Comparison of ENCODE assay signal across 8 cellular contexts in the genomic region with DNA sequence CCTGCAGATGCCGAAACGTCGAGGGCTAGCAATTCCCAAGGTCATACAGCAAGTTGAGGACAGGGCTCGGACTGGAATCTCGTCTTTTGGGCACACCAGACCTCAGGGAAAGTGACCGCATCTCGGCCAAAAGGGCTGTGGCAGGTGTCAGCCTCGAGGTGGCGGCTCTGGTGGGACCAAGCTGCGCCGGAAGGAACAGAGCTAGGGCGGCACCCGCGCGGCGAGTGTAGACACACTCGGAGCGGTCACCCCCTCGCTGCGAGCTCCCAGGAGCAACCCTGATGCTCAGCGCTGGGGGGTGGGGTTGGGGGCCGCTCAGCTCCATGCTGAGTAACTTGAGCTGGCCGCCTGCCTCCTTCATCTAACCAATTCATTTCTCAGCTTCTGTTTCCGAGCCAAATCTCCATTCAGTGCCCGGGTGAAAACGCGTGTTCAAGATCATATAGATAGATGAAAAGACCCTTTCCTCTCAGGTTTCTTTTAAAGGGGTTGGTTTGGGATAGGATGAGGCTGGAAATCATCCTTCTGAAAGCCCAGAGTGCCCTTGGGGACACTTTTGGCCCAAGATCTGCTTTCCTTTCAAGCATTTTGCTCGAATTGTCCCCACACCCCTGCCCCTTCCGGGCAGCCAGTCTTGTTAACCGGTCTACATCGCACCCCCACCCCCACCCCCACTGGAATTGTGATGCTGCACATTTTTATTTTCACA. TPM values are rescaled to one million over a fixed set of nuclear protein-coding genes. Genes with fewer than 3 reads are reported as not detected.
DNase-seq lines count a peak whose midpoint lies in the region; ATAC-seq and TF ChIP-seq lines count a peak whose summit lies in the region.

No MANE protein-coding gene starts in this region.

- ATAC-seq in right cardiac atrium, result peak in 1 of 2 donors; percentile 12
- 0 out of 2 replicates have a peak, but pooled peaks have one; percentile 3 for ATAC-seq in Panc1
- peak; percentile 41 for ATAC-seq in esophagus mucosa

- H3K4me1 ChIP-seq in right cardiac atrium (ENCODE audit: control insufficient read depth, insufficient read depth, low read length) (peaks cover 6% of the 10 kb centered on the region), Panc1 (ENCODE audit: control insufficient read depth, insufficient read depth, low read length) (peaks cover 9% of the 10 kb centered on the region), prostate gland (replicated peaks) (peaks cover 7% of the 10 kb centered on the region)

- WGBS in right cardiac atrium, result 6% methylated on average over 31 of the region's 31 CpGs
- 37% methylated on average over 31 of the region's 31 CpGs for WGBS in prostate gland

- H3K27me3 ChIP-seq in right cardiac atrium (ENCODE audit: control insufficient read depth, insufficient read depth) (no peaks in the 10 kb centered on the region), Panc1 (ENCODE audit: control insufficient read depth, insufficient read depth, low read length) (peaks cover 6% of the 10 kb centered on the region), prostate gland (replicated peaks; ENCODE audit: insufficient read depth) (peaks cover 32% of the 10 kb centered on the region)

- TF ChIP-seq POLR2A in prostate gland (IDR thresholded peaks at IDR 0.05), result no peak

- POLR2A ChIA-PET in Panc1 (lab: Charles Lee) (no interaction called here), HEK293T (lab: Yijun Ruan, JAX) (interaction anchor here (0.8 to 4.2 kb wide), 4 partner anchors 19 to 240 kb away, joined by 3 to 53 read pairs (median 6); a partner anchor contains a TSS)

- no peaks in the 10 kb centered on the region for H3K36me3 ChIP-seq in Panc1 (ENCODE audit: control insufficient read depth, insufficient read depth, low read length)
- no peaks in the 10 kb centered on the region for H3K36me3 ChIP-seq in prostate gland

- H3K27ac ChIP-seq in right cardiac atrium (ENCODE audit: low read length), result no peak overlapping the region
- no peak overlapping the region for H3K27ac ChIP-seq in Panc1 (ENCODE audit: low read length)
- no peak overlapping the region for H3K27ac ChIP-seq in prostate gland

- TF ChIP-seq CTCF in Panc1 (IDR thresholded peaks at IDR 0.05) (no peak), prostate gland (IDR thresholded peaks at IDR 0.05) (no peak)

- H3K4me3 ChIP-seq in right cardiac atrium (ENCODE audit: low read length) (peak overlapping the region; percentile 48), Panc1 (ENCODE audit: low read depth in 2 of 2, low read length in 2 of 2) (no peak overlapping the region; a peak in 1 of 4 replicates), prostate gland (no peak overlapping the region)

- peak in 2 of 3 donors; percentile 60 to 64 for DNase-seq in right cardiac atrium
- no peak for DNase-seq in cardiac septum (ENCODE audit: low spot score)
- DNase-seq in Panc1 (ENCODE audit: low read depth, low spot score), result no peak
- peak; percentile 11 for DNase-seq in stimulated activated CD8-positive, alpha-beta memory T cell treated with anti-CD3 and anti-CD28 coated beads, Interleukin-12 subunit alpha, Interleukin-12 subunit beta, amount 100 ng/mL, for 24 hours (ENCODE audit: extremely low read depth)
- no peak for DNase-seq in prostate gland (ENCODE audit: low spot score)
- no peak for DNase-seq in HEK293T (ENCODE audit: extremely low spot score)
- no peak for DNase-seq in stimulated activated naive CD4-positive, alpha-beta T cell treated with Interleukin-2 at 50 U/mL for 16 hours (lab: John Stamatoyannopoulos, UW)

- no TSS peak for BruUV-seq in Panc1 (replicated peaks; lab: Mats Ljungman, UMichigan)

- H3K9me3 ChIP-seq in right cardiac atrium (ENCODE audit: control insufficient read depth, low read length) (no peaks in the 10 kb centered on the region), Panc1 (ENCODE audit: control insufficient read depth, insufficient read depth, low read depth, low read length) (no peaks in the 10 kb centered on the region), prostate gland (no peaks in the 10 kb centered on the region)

- intact Hi-C loops in right cardiac atrium (cut with DNase I), result loop anchor here in 1 of 4 donors (5.0 kb wide), 1 partner anchor 67 kb away; no protein-coding TSS in a partner anchor
- intact Hi-C loops in cardiac septum (cut with DNase I), result no loop called here
- intact Hi-C loops in Panc1 (cut with micrococcal nuclease; ENCODE audit: unreplicated experiment), result loop anchor here (10.0 kb wide), 1 partner anchor 65 kb away; no protein-coding TSS in a partner anchor
- intact Hi-C loops in prostate gland (cut with DNase I), result no loop called here

- in situ Hi-C loops in Panc1 (cut with HindIII; ENCODE audit: low pct_unique_long_range_greater_than_20kb, low sequenced_read_pairs), result no loop called here

- CTCF ChIA-PET in Panc1 (lab: Charles Lee) (no interaction called here), HEK293T (lab: Yijun Ruan, JAX) (interaction anchor here (0.7 to 0.9 kb wide), 3 partner anchors 15 to 22 kb away, joined by 3 to 4 read pairs (median 3); no protein-coding TSS in a partner anchor)

TF ChIP-seq in HEK293T, 16 proteins besides CTCF, POLR2A, EP300 and RAD21:
- TF ChIP-seq L3MBTL2 (conservative IDR thresholded peaks at IDR 0.05), result no peak
- no peak for TF ChIP-seq HDGF (IDR thresholded peaks at IDR 0.05; ENCODE audit: borderline replicate concordance)
- no peak for TF ChIP-seq ZNF384 (IDR thresholded peaks at IDR 0.05)
- TF ChIP-seq TARDBP (IDR thresholded peaks at IDR 0.05), result no peak
- TF ChIP-seq FOXM1 (IDR thresholded peaks at IDR 0.05; ENCODE audit: borderline replicate concordance), result no peak
- TF ChIP-seq FOXK2 (IDR thresholded peaks at IDR 0.05), result no peak
- TF ChIP-seq ELF4 (IDR thresholded peaks at IDR 0.05), result no peak
- no peak for TF ChIP-seq SP1 (IDR thresholded peaks at IDR 0.05)
- TF ChIP-seq NFRKB (IDR thresholded peaks at IDR 0.05), result no peak
- no peak for TF ChIP-seq CTBP1 (IDR thresholded peaks at IDR 0.05; ENCODE audit: borderline replicate concordance)
- TF ChIP-seq ARNT (IDR thresholded peaks at IDR 0.05), result no peak
- no peak for TF ChIP-seq LEF1 (IDR thresholded peaks at IDR 0.05; ENCODE audit: borderline replicate concordance)
- no peak for TF ChIP-seq SUZ12 (IDR thresholded peaks at IDR 0.05)
- no peak for TF ChIP-seq FOXA1 (IDR thresholded peaks at IDR 0.05)
- TF ChIP-seq BHLHE40 (IDR thresholded peaks at IDR 0.05; ENCODE audit: borderline replicate concordance), result no peak
- TF ChIP-seq, protein P1, sequence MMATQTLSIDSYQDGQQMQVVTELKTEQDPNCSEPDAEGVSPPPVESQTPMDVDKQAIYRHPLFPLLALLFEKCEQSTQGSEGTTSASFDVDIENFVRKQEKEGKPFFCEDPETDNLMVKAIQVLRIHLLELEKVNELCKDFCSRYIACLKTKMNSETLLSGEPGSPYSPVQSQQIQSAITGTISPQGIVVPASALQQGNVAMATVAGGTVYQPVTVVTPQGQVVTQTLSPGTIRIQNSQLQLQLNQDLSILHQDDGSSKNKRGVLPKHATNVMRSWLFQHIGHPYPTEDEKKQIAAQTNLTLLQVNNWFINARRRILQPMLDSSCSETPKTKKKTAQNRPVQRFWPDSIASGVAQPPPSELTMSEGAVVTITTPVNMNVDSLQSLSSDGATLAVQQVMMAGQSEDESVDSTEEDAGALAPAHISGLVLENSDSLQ (IDR thresholded peaks at IDR 0.05), result no peak

RNA-seq across cellular contexts. Expression of a gene that starts 2.3 kb away (rescaled TPM):
- total RNA-seq in right cardiac atrium (1 to 10 TPM; 1.4 to 3.2 (median 1.8) TPM), cardiac septum (1.2 TPM), Panc1 (2021; ENCODE audit: unreplicated experiment) (22.7 TPM), esophagus mucosa (3.0 TPM), prostate gland (1 to 10 TPM; 3.9 to 4.5 TPM)
- polyA plus RNA-seq in right cardiac atrium, result 4.7 TPM
- 43.9 TPM for polyA plus RNA-seq in Panc1 (2012; ENCODE audit: insufficient read length)

RNA-seq across cellular contexts. Expression of a gene that starts 29.0 kb away (rescaled TPM):
- 10 to 100 TPM in 2 of 4 donors, 1 to 10 TPM in 2; 7.9 to 10.7 (median 9.9) TPM for total RNA-seq in right cardiac atrium
- 16.7 TPM for polyA plus RNA-seq in right cardiac atrium
- total RNA-seq in cardiac septum, result 8.8 TPM
- 27.0 TPM for total RNA-seq in Panc1 (2021; ENCODE audit: unreplicated experiment)
- 56.3 TPM for polyA plus RNA-seq in Panc1 (2012; ENCODE audit: insufficient read length)
- total RNA-seq in esophagus mucosa, result 19.6 TPM
- 10 to 100 TPM; 20.8 to 30.1 TPM for total RNA-seq in prostate gland

Comparison
In these comparisons a context has a peak if more than half of its experiments do, and no peak if none do; other contexts are left out.
1. DNase-seq: peak in right cardiac atrium (2 of 3) and stimulated activated CD8-positive, alpha-beta memory T cell treated with anti-CD3 and anti-CD28 coated beads, Interleukin-12 subunit alpha, Interleukin-12 subunit beta, amount 100 ng/mL, for 24 hours (single experiment); none in cardiac septum (single experiment), Panc1 (single experiment), prostate gland (single experiment), HEK293T (single experiment) and stimulated activated naive CD4-positive, alpha-beta T cell treated with Interleukin-2 at 50 U/mL for 16 hours (single experiment).